In genomic region chr21:27110956-27111355, GRCh38 we compare ENCODE assay signal across 22 cellular contexts.
DNase-seq lines count a peak whose midpoint lies in the region; ATAC-seq and TF ChIP-seq lines count a peak whose summit lies in the region.
"Had no signal": no experiment of that assay in that cellular context is flagged by ENCODE, and none has a peak within 500 bp of the region (broad histone marks: within the 10 kb centered on the region; RNA-seq: fewer than 3 reads in every experiment).

No MANE protein-coding gene starts in this region.

- peaks cover 0 to 14% of the 10 kb centered on the region in 2 donors for H3K4me1 ChIP-seq in uterus
- H3K4me1 ChIP-seq in adrenal gland (replicated peaks in 1 of 2) = no peaks in the 10 kb centered on the region
- H3K4me1 ChIP-seq: HAP-1 had no signal

- peak; percentile 97 for TF ChIP-seq EP300 in Ishikawa (IDR thresholded peaks at IDR 0.05; ENCODE audit: borderline replicate concordance)

- no peak for TF ChIP-seq POLR2A in uterus (IDR thresholded peaks at IDR 0.05)
- TF ChIP-seq POLR2A in adrenal gland (IDR thresholded peaks at IDR 0.05) = no peak

- peak; percentile 51 for DNase-seq in kidney epithelial cell (ENCODE audit: low read depth)
- no peak for DNase-seq in uterus
- no peak for DNase-seq in RPMI8226
- DNase-seq in adrenal gland = no peak
- DNase-seq: Calu3; CD8-positive, alpha-beta memory T cell; GM23248; HFFc6; IMR-90; NCI-H1048; NCI-H1417; NCI-H1694; NCI-H2029 treated with DMSO at 0.1 percent for 48 hours; NCI-H526 treated with DMSO at 0.1 percent for 48 hours; SIG-M5 had no signal

- no peak for TF ChIP-seq RAD21 in Ishikawa (IDR thresholded peaks at IDR 0.05; ENCODE audit: low read depth)

- intact Hi-C loops in uterus (cut with DNase I; ENCODE audit: low total_unique reads) (no loop called here), adrenal gland (cut with DNase I) (no loop called here)

- H3K9me3 ChIP-seq in uterus = no peaks in the 10 kb centered on the region
- H3K9me3 ChIP-seq in adrenal gland (replicated peaks in 1 of 3) = no peaks in the 10 kb centered on the region
- H3K9me3 ChIP-seq: HAP-1 had no signal

- H3K4me3 ChIP-seq in kidney epithelial cell (ENCODE audit: low read depth, low read length) (no peak overlapping the region), uterus (no peak overlapping the region), adrenal gland (no peak overlapping the region)
- H3K4me3 ChIP-seq: GM23248, HAP-1 had no signal

- WGBS in adrenal gland, 4 donors = 43 to 64% (median 55%) methylated on average over 2 of the region's 2 CpGs

- H3K27ac ChIP-seq in VCaP (peak overlapping the region; percentile 2; the same call in 1 of the 2 replicates), uterus (peak overlapping the region; percentile 40 to 45), adrenal gland (no peak overlapping the region)
- H3K27ac ChIP-seq: GM23248, KMS-11 had no signal

- no peak for ATAC-seq in HG02852 (IDR thresholded peaks at IDR 0.05; ENCODE audit: unreplicated experiment)
- ATAC-seq: Panc1, SK-N-SH treated with all-trans-retinoic acid at 6 μM for 48 hours had no signal

- TF ChIP-seq CTCF in VCaP (conservative IDR thresholded peaks at IDR 0.05) (no peak), kidney epithelial cell (IDR thresholded peaks at IDR 0.05; ENCODE audit: insufficient read depth, low read length, poor library complexity, severe bottlenecking) (no peak), uterus (IDR thresholded peaks at IDR 0.05) (no peak), adrenal gland (IDR thresholded peaks at IDR 0.05) (no peak)

- H3K27me3 ChIP-seq in kidney epithelial cell (ENCODE audit: control insufficient read depth, insufficient read depth, low read length) = no peaks in the 10 kb centered on the region
- no peaks in the 10 kb centered on the region for H3K27me3 ChIP-seq in uterus
- H3K27me3 ChIP-seq in adrenal gland = no peaks in the 10 kb centered on the region

- H3K36me3 ChIP-seq in kidney epithelial cell (ENCODE audit: control insufficient read depth, insufficient read depth, low read length) (no peaks in the 10 kb centered on the region), uterus (no peaks in the 10 kb centered on the region), adrenal gland (replicated peaks in 1 of 2) (no peaks in the 10 kb centered on the region)
- H3K36me3 ChIP-seq: HAP-1 had no signal

TF ChIP-seq in Ishikawa, 13 proteins besides CTCF, POLR2A, EP300 and RAD21:
- no peak for TF ChIP-seq USF1 (IDR thresholded peaks at IDR 0.05)
- TF ChIP-seq CEBPB (IDR thresholded peaks at IDR 0.05) = peak; percentile 47; the same call in 1 of the 2 replicates
- TF ChIP-seq FOXM1 (IDR thresholded peaks at IDR 0.05; ENCODE audit: borderline replicate concordance, low read depth) = peak; percentile 97
- no peak for TF ChIP-seq REST (IDR thresholded peaks at IDR 0.05; ENCODE audit: low read depth)
- TF ChIP-seq TCF12 (IDR thresholded peaks at IDR 0.05; ENCODE audit: low read depth) = peak; percentile 93
- TF ChIP-seq YY1 (IDR thresholded peaks at IDR 0.05; ENCODE audit: low read depth) = no peak
- TF ChIP-seq NFIC (IDR thresholded peaks at IDR 0.05) = peak; percentile 77
- no peak for TF ChIP-seq ZBTB7A (IDR thresholded peaks at IDR 0.05; ENCODE audit: low read depth)
- TF ChIP-seq TAF1 (IDR thresholded peaks at IDR 0.05; ENCODE audit: low read depth) = no peak
- no peak for TF ChIP-seq EGR1 (IDR thresholded peaks at IDR 0.05)
- TF ChIP-seq CREB1 (IDR thresholded peaks at IDR 0.05; ENCODE audit: low read depth) = peak; percentile 49; the same call in 1 of the 2 replicates
- TF ChIP-seq TEAD4 (IDR thresholded peaks at IDR 0.05) = peak; percentile 85
- TF ChIP-seq MAX (IDR thresholded peaks at IDR 0.05) = 0 out of 2 replicates have a peak, but pooled peaks have one; percentile 16

Comparison
In these comparisons a context has a peak if more than half of its experiments do, and no peak if none do; other contexts are left out.
1. H3K27ac ChIP-seq: peak in VCaP (single experiment) and uterus (2 of 2); none in adrenal gland (0 of 5).